8 cellular contexts compared by ENCODE assay signal in the genomic region with DNA sequence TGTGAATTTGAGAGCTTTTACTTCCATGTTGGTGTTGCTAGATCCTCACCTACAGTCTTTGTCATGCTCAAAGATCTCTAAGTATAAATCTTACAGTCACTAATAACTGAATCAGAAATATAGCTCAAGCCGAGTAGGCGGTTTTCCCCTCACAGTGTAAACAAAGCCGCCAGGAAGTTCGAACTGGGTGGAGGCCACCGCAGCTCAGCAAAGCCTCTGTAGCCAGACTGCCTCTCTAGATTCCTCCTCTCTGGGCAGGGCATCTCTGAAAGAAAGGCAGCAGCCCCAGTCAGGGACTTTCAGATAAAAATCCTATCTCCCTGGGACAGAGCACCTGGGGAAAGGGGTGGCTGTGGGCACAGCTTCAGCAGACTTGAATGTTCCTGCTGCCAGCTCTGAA.
A peak's percentile ranks its signal among the peaks of the same experiment; 100 is the strongest.
DNase-seq lines count a peak whose midpoint lies in the region; ATAC-seq and TF ChIP-seq lines count a peak whose summit lies in the region.
"Not testable (repeated sequence)": the region's sequence is repeated elsewhere in the genome, so short reads cannot be mapped to it uniquely, and the experiment has no call there.

No MANE protein-coding gene starts in this region.

- ATAC-seq in T-helper 17 cell: peak; percentile 95

- H3K4me3 Mint-ChIP-seq in T-helper 17 cell: peak overlapping the region; percentile 68
- not testable (repeated sequence) for H3K4me3 Mint-ChIP-seq in activated T-helper 2 cell treated with anti-CD3 and anti-CD28 coated beads, Interferon-gamma antibody, Interleukin-2, Interleukin-4, amounts not matched to agents 10 μg/mL and 5 μg/mL and 100 μg/mL, durations not matched to agents 14 hours and 24 hours and 36 hours (ENCODE audit: low read depth)

- peak; percentile 9 for DNase-seq in H4 (ENCODE audit: low spot score)
- DNase-seq in T-helper 17 cell: peak in 2 of 3 donors; percentile 24 to 30
- DNase-seq in activated CD4-positive, alpha-beta T cell treated with anti-CD3 and anti-CD28 coated beads, Interleukin-2, amount 50 U/mL, for 4 hours: peak; percentile 22 to 26
- DNase-seq in activated T-helper 2 cell treated with anti-CD3 and anti-CD28 coated beads, Interferon-gamma antibody, Interleukin-2, Interleukin-4, amounts not matched to agents 10 μg/mL and 5 μg/mL and 100 μg/mL, durations not matched to agents 14 hours and 24 hours and 36 hours (ENCODE audit: low spot score): peak; percentile 8
- peak; percentile 58 for DNase-seq in central memory CD4-positive, alpha-beta T cell
- peak; percentile 58 for DNase-seq in iris pigment epithelial cell (ENCODE audit: low read depth)
- peak; percentile 74 for DNase-seq in spleen
- DNase-seq in transverse colon: peak; percentile 10

- H3K36me3 ChIP-seq in spleen, transverse colon: not testable (repeated sequence)

- H3K36me3 Mint-ChIP-seq in T-helper 17 cell (ENCODE audit: low read depth): not testable (repeated sequence)
- H3K36me3 Mint-ChIP-seq in activated T-helper 2 cell treated with anti-CD3 and anti-CD28 coated beads, Interferon-gamma antibody, Interleukin-2, Interleukin-4, amounts not matched to agents 10 μg/mL and 5 μg/mL and 100 μg/mL, durations not matched to agents 14 hours and 24 hours and 36 hours (ENCODE audit: low read depth): peaks cover 14% of the 10 kb centered on the region

- 42 to 66% (median 63%) methylated on average over 2 to 5 of the region's 5 CpGs for WGBS in spleen, 5 donors
- WGBS in transverse colon (ENCODE audit: low coverage in 1 of 2), 2 donors: 77% methylated on average over 5 of the region's 5 CpGs; no CpG with 5 or more reads in 1 of the 2 donors

- peaks cover 0 to 10% (median 0%) of the 10 kb centered on the region in 6 donors for H3K4me1 ChIP-seq in spleen
- H3K4me1 ChIP-seq in transverse colon: not testable (repeated sequence)

- not testable (repeated sequence) for H3K4me1 Mint-ChIP-seq in T-helper 17 cell
- H3K4me1 Mint-ChIP-seq in activated T-helper 2 cell treated with anti-CD3 and anti-CD28 coated beads, Interferon-gamma antibody, Interleukin-2, Interleukin-4, amounts not matched to agents 10 μg/mL and 5 μg/mL and 100 μg/mL, durations not matched to agents 14 hours and 24 hours and 36 hours (ENCODE audit: low read depth): peaks cover 15% of the 10 kb centered on the region

- intact Hi-C loops in activated T-helper 2 cell treated with anti-CD3 and anti-CD28 coated beads, Interferon-gamma antibody, Interleukin-2, Interleukin-4, amounts not matched to agents 10 μg/mL and 5 μg/mL and 100 μg/mL, durations not matched to agents 14 hours and 24 hours and 36 hours (cut with micrococcal nuclease); spleen (cut with DNase I; ENCODE audit: low total_unique reads); transverse colon (cut with DNase I; ENCODE audit: low total_unique reads): not testable (repeated sequence)

- H3K27me3 Mint-ChIP-seq in T-helper 17 cell; activated T-helper 2 cell treated with anti-CD3 and anti-CD28 coated beads, Interferon-gamma antibody, Interleukin-2, Interleukin-4, amounts not matched to agents 10 μg/mL and 5 μg/mL and 100 μg/mL, durations not matched to agents 14 hours and 24 hours and 36 hours (ENCODE audit: low read depth): not testable (repeated sequence)

- not testable (repeated sequence) for TF ChIP-seq CTCF in spleen (IDR thresholded peaks at IDR 0.05 in 8 of 11, conservative IDR thresholded peaks at IDR 0.05 in 3 of 11); transverse colon (IDR thresholded peaks at IDR 0.05)

- H3K9me3 Mint-ChIP-seq in activated T-helper 2 cell treated with anti-CD3 and anti-CD28 coated beads, Interferon-gamma antibody, Interleukin-2, Interleukin-4, amounts not matched to agents 10 μg/mL and 5 μg/mL and 100 μg/mL, durations not matched to agents 14 hours and 24 hours and 36 hours: peaks cover 15% of the 10 kb centered on the region

- TF ChIP-seq EP300 in transverse colon (IDR thresholded peaks at IDR 0.05; ENCODE audit: low read depth): not testable (repeated sequence)

- H3K9me3 ChIP-seq in T-helper 17 cell (ENCODE audit: control insufficient read depth, low read length, poor library complexity, severe bottlenecking); transverse colon: not testable (repeated sequence)
- peaks cover 0 to 19% (median 0%) of the 10 kb centered on the region in 8 donors for H3K9me3 ChIP-seq in spleen

- H3K27me3 ChIP-seq in spleen (replicated peaks in 1 of 7); transverse colon: not testable (repeated sequence)

- not testable (repeated sequence) for TF ChIP-seq POLR2A in spleen (IDR thresholded peaks at IDR 0.05); transverse colon (IDR thresholded peaks at IDR 0.05)

- in situ Hi-C loops in transverse colon (cut with MboI; ENCODE audit: low pct_ligation_motif_present in 1 of 4, low pct_unique_long_range_greater_than_20kb in 1 of 4, low sequenced_read_pairs in 3 of 4): not testable (repeated sequence)

- not testable (repeated sequence) for H3K4me3 ChIP-seq in spleen, transverse colon

- H3K27ac ChIP-seq in spleen: peak overlapping the region in 6 of 8 donors; percentile 2 to 80 (median 44)
- H3K27ac ChIP-seq in transverse colon: not testable (repeated sequence)

- peak overlapping the region; percentile 94 for H3K27ac Mint-ChIP-seq in T-helper 17 cell
- H3K27ac Mint-ChIP-seq in activated T-helper 2 cell treated with anti-CD3 and anti-CD28 coated beads, Interferon-gamma antibody, Interleukin-2, Interleukin-4, amounts not matched to agents 10 μg/mL and 5 μg/mL and 100 μg/mL, durations not matched to agents 14 hours and 24 hours and 36 hours: not testable (repeated sequence)

Comparison
In these comparisons a context has a peak if more than half of its experiments do, and no peak if none do; other contexts are left out.
1. DNase-seq: peak in every context shown above with its lines; median percentile 74 in spleen; 58 in central memory CD4-positive, alpha-beta T cell; 58 in iris pigment epithelial cell; 27 in T-helper 17 cell; 24 in activated CD4-positive, alpha-beta T cell treated with anti-CD3 and anti-CD28 coated beads, Interleukin-2, amount 50 U/mL, for 4 hours; 10 in transverse colon; 9 in H4; 8 in activated T-helper 2 cell treated with anti-CD3 and anti-CD28 coated beads, Interferon-gamma antibody, Interleukin-2, Interleukin-4, amounts not matched to agents 10 μg/mL and 5 μg/mL and 100 μg/mL, durations not matched to agents 14 hours and 24 hours and 36 hours.